ENCODE assay signal across 22 cellular contexts in genomic region chr15:43232289-43232874, GRCh38. TPM values are rescaled to one million over a fixed set of nuclear protein-coding genes. Genes with fewer than 3 reads are reported as not detected.
"Had no signal": no experiment of that assay in that cellular context is flagged by ENCODE, and none has a peak within 500 bp of the region (broad histone marks: within the 10 kb centered on the region; RNA-seq: fewer than 3 reads in every experiment).

No MANE protein-coding gene starts in this region.

- DNase-seq: activated CD4-positive, alpha-beta memory T cell treated with anti-CD3 and anti-CD28 coated beads for 36 hours; activated CD4-positive, alpha-beta T cell treated with anti-CD3 and anti-CD28 coated beads, Interleukin-2, amount 10 ng/mL, durations not matched to agents 7 days and 5 days; activated CD4-positive, CD25-positive, alpha-beta regulatory T cell; activated CD8-positive, alpha-beta memory T cell treated with anti-CD3 and anti-CD28 coated beads for 24 hours; activated effector memory CD4-positive, alpha-beta T cell treated with anti-CD3 and anti-CD28 coated beads, Interleukin-2, amount 50 U/mL, for 16 hours; activated naive CD4-positive, alpha-beta T cell treated with Interleukin-2 at 50 U/mL for 16 hours; activated T-cell treated with anti-CD3 and anti-CD28 coated beads, Interleukin-2, amount 50 U/mL, for 4 hours; anterior cingulate cortex; cerebellar nuclear complex; Kasumi-1; KBM-7; NCI-H1930; NCI-H2107; NCI-H2171 treated with DMSO at 0.1 percent for 48 hours; NCI-H226; NCI-H510A treated with DMSO at 0.1 percent for 48 hours; NCI-H69; SIG-M5; T-helper 2 cell had no signal

- H3K27ac ChIP-seq: VCaP had no signal

- ATAC-seq: activated T-cell treated with anti-CD3 and anti-CD28 coated beads, Interleukin-2, amount 50 U/mL, for 4 hours had no signal

RNA-seq across cellular contexts. Expression of gene EPB42, which starts 11.6 kb away (rescaled TPM):
- total RNA-seq: activated CD4-positive, alpha-beta memory T cell treated with anti-CD3 and anti-CD28 coated beads for 36 hours; activated CD4-positive, alpha-beta T cell treated with anti-CD3 and anti-CD28 coated beads, Interleukin-2, amount 10 ng/mL, durations not matched to agents 7 days and 5 days; activated T-cell treated with anti-CD3 and anti-CD28 coated beads, Interleukin-2, amount 50 U/mL, for 4 hours; RPMI7951 had no signal

RNA-seq across cellular contexts. Expression of gene TGM5, which starts 34.3 kb away (rescaled TPM):
- total RNA-seq: activated CD4-positive, alpha-beta memory T cell treated with anti-CD3 and anti-CD28 coated beads for 36 hours; activated CD4-positive, alpha-beta T cell treated with anti-CD3 and anti-CD28 coated beads, Interleukin-2, amount 10 ng/mL, durations not matched to agents 7 days and 5 days; activated T-cell treated with anti-CD3 and anti-CD28 coated beads, Interleukin-2, amount 50 U/mL, for 4 hours; cardiac septum; RPMI7951 had no signal
